In genomic region chr10:12924911-12925310, GRCh38 we compare ENCODE assay signal across 3 cellular contexts.
"Had no signal": no experiment of that assay in that cellular context is flagged by ENCODE, and none has a peak within 500 bp of the region (broad histone marks: within the 10 kb centered on the region; RNA-seq: fewer than 3 reads in every experiment).

No MANE protein-coding gene starts in this region.

- ATAC-seq: GM12878 had no signal

- H3K4me3 ChIP-seq: GM12878 had no signal

- DNase-seq: GDM1, GF-D8 had no signal
